In genomic region chr1:74775735-74776134, GRCh38 we compare ENCODE assay signal across 18 cellular contexts.
"Had no signal": no experiment of that assay in that cellular context is flagged by ENCODE, and none has a peak within 500 bp of the region (broad histone marks: within the 10 kb centered on the region; RNA-seq: fewer than 3 reads in every experiment).

No MANE protein-coding gene starts in this region.

- DNase-seq: activated CD4-positive, alpha-beta T cell treated with anti-CD3 and anti-CD28 coated beads for 4 hours; activated CD8-positive, alpha-beta T cell treated with anti-CD3 and anti-CD28 coated beads for 36 hours; activated gamma-delta T cell; activated T-cell treated with anti-CD3 and anti-CD28 coated beads, Interleukin-2, amount 50 U/mL, for 4 hours; amniotic stem cell; central memory CD4-positive, alpha-beta T cell; cortex of kidney; effector CD8-positive, alpha-beta T cell; esophagus squamous epithelium; foreskin keratinocyte; glutamatergic neuron; kidney glomerular epithelial cell; mesenchymal stem cell; naive thymus-derived CD8-positive, alpha-beta T cell; retina had no signal

- ATAC-seq: activated CD8-positive, alpha-beta T cell treated with anti-CD3 and anti-CD28 coated beads for 36 hours; activated naive CD4-positive, alpha-beta T cell treated with anti-CD3 and anti-CD28 coated beads, Interleukin-2, amount 50 U/mL, for 72 hours; activated T-cell treated with anti-CD3 and anti-CD28 coated beads, Interleukin-2, amount 50 U/mL, for 4 hours; foreskin keratinocyte; naive thymus-derived CD8-positive, alpha-beta T cell; stimulated activated memory B cell treated with anti-CD40 and anti-IgM and Interleukin-4, amounts not matched to agents 10 μg/mL and 1 μg/mL and 100 μg/mL, for 72 hours; WTC11 had no signal
